Comparison of ENCODE assay signal across 1 cellular context in genomic region chr19:49869009-49869483, GRCh38.
TF ChIP-seq lines count a peak whose summit lies in the region.

No MANE protein-coding gene starts in this region.

TF ChIP-seq in GM23338, 12 proteins besides CTCF, POLR2A, EP300 and RAD21 (continued from another document):
- TF ChIP-seq REST (IDR thresholded peaks at IDR 0.05; ENCODE audit: unreplicated experiment) (no peak), EZH2phosphoT487 (IDR thresholded peaks at IDR 0.05; ENCODE audit: unreplicated experiment) (no peak), STAT1 (IDR thresholded peaks at IDR 0.05; ENCODE audit: unreplicated experiment) (no peak)
